Comparison of ENCODE assay signal across 29 cellular contexts in genomic region chr5:156261275-156261939, GRCh38.
DNase-seq lines count a peak whose midpoint lies in the region; ATAC-seq, FAIRE-seq and TF ChIP-seq lines count a peak whose summit lies in the region.
"Had no signal": no experiment of that assay in that cellular context is flagged by ENCODE, and none has a peak within 500 bp of the region (broad histone marks: within the 10 kb centered on the region; RNA-seq: fewer than 3 reads in every experiment).

No MANE protein-coding gene starts in this region.

- no peaks in the 10 kb centered on the region for H3K4me1 ChIP-seq in Karpas-422 (ENCODE audit: low read length)
- no peaks in the 10 kb centered on the region for H3K4me1 ChIP-seq in K562 (replicated peaks in 1 of 2; ENCODE audit: control insufficient read depth in 2 of 2, insufficient read depth in 2 of 2, low read length in 2 of 2)
- no peaks in the 10 kb centered on the region for H3K4me1 ChIP-seq in small intestine (ENCODE audit: control insufficient read depth in 2 of 2, insufficient read depth in 1 of 2, low read depth in 1 of 2, low read length in 1 of 2)
- H3K4me1 ChIP-seq: BE2C, BLaER1 had no signal

- TF ChIP-seq POLR2A in K562 (conservative IDR thresholded peaks at IDR 0.05) (no peak), GM18505 (IDR thresholded peaks at IDR 0.05; ENCODE audit: borderline replicate concordance, extremely low read depth, insufficient read depth, insufficient read length) (no peak)

- H3K27me3 ChIP-seq in Karpas-422 (ENCODE audit: low read length) (no peaks in the 10 kb centered on the region), K562 (ENCODE audit: control insufficient read depth in 2 of 2, insufficient read depth in 2 of 2, low read length in 2 of 2) (no peaks in the 10 kb centered on the region), small intestine (ENCODE audit: control insufficient read depth in 2 of 2, insufficient read depth in 2 of 2, low read length in 2 of 2) (no peaks in the 10 kb centered on the region)
- H3K27me3 ChIP-seq: BE2C, BLaER1 had no signal

- no peak overlapping the region for H3K4me2 ChIP-seq in Karpas-422 (ENCODE audit: low read depth, low read length, poor library complexity, severe bottlenecking)
- no peak overlapping the region for H3K4me2 ChIP-seq in K562 (ENCODE audit: insufficient read depth, low read length)
- H3K4me2 ChIP-seq: BLaER1 had no signal

- in situ Hi-C loops in K562 (cut with MboI): no loop called here

- H3K36me3 Mint-ChIP-seq in activated T-cell treated with anti-CD3 and anti-CD28 coated beads, Interleukin-2, amount 50 U/mL, for 4 hours (ENCODE audit: insufficient read depth): no peaks in the 10 kb centered on the region
- H3K36me3 Mint-ChIP-seq: CD14-positive monocyte; CD4-positive, alpha-beta memory T cell; CD4-positive, CD25-positive, alpha-beta regulatory T cell; CD8-positive, alpha-beta memory T cell had no signal

- H4K20me1 ChIP-seq in Karpas-422 (ENCODE audit: insufficient read depth, low read depth, low read length): no peaks in the 10 kb centered on the region
- H4K20me1 ChIP-seq in K562 (replicated peaks; ENCODE audit: control insufficient read depth, insufficient read depth, low read length): no peaks in the 10 kb centered on the region
- H4K20me1 ChIP-seq: BLaER1 had no signal

- peak; percentile 61 for ATAC-seq in left ventricle myocardium superior
- no peak for ATAC-seq in K562
- no peak for ATAC-seq in activated T-cell treated with anti-CD3 and anti-CD28 coated beads, Interleukin-2, amount 50 U/mL, for 4 hours
- no peak for ATAC-seq in GM18505 (IDR thresholded peaks at IDR 0.05; ENCODE audit: unreplicated experiment)
- ATAC-seq: GM12878 had no signal

- BruUV-seq in K562 (replicated peaks; lab: Mats Ljungman, UMichigan): no TSS peak

- H3K9me2 ChIP-seq in Karpas-422 (replicated peaks; ENCODE audit: insufficient read depth, low read length): no peaks in the 10 kb centered on the region

- TF ChIP-seq RAD21 in K562 (CRISPR knock-in tag; conservative IDR thresholded peaks at IDR 0.05 in 1 of 2, IDR thresholded peaks at IDR 0.05 in 1 of 2): no peak

- H3K27me3 Mint-ChIP-seq in activated T-cell treated with anti-CD3 and anti-CD28 coated beads, Interleukin-2, amount 50 U/mL, for 4 hours (ENCODE audit: low read depth): no peaks in the 10 kb centered on the region

- H3K9me3 ChIP-seq in Karpas-422 (ENCODE audit: low read length): no peaks in the 10 kb centered on the region
- no peaks in the 10 kb centered on the region for H3K9me3 ChIP-seq in K562 (replicated peaks; ENCODE audit: control insufficient read depth, insufficient read depth, low read depth, low read length)
- no peaks in the 10 kb centered on the region for H3K9me3 ChIP-seq in small intestine (ENCODE audit: control insufficient read depth, low read depth)
- H3K9me3 ChIP-seq: BE2C, BLaER1 had no signal

- no peak for DNase-seq in left ventricle myocardium superior
- no peak for DNase-seq in cardiac septum (ENCODE audit: low spot score)
- peak; percentile 40 for DNase-seq in Karpas-422
- peak; percentile 16 for DNase-seq in NCI-H69 (lab: John Stamatoyannopoulos, UW)
- no peak for DNase-seq in K562 (ENCODE audit: extremely low read depth in 1 of 4, low spot score in 3 of 4)
- DNase-seq in activated T-cell treated with anti-CD3 and anti-CD28 coated beads, Interleukin-2, amount 50 U/mL, for 4 hours: no peak
- DNase-seq in small intestine: no peak
- DNase-seq: 8988T; ACHN; BE2C; C1 segment of cervical spinal cord; CD4-positive, alpha-beta memory T cell; CD4-positive, CD25-positive, alpha-beta regulatory T cell; CD8-positive, alpha-beta memory T cell; COR-L47; DMS 273 treated with DMSO at 0.1 percent for 48 hours; DMS153; DMS53; DMS79; DND-41; EL; GDM1 had no signal

- TF ChIP-seq CTCF in K562 (IDR thresholded peaks at IDR 0.05 in 2 of 3, conservative IDR thresholded peaks at IDR 0.05 in 1 of 3; ENCODE audit: insufficient read depth in 2 of 3, low read depth in 1 of 3, low read length in 3 of 3): no peak

- POLR2A ChIA-PET in K562 (lab: Yijun Ruan, JAX): no interaction called here

- intact Hi-C loops in left ventricle myocardium superior (cut with micrococcal nuclease): no loop called here
- intact Hi-C loops in cardiac septum (cut with DNase I): no loop called here
- intact Hi-C loops in K562 (cut with micrococcal nuclease): no loop called here

- H3K79me2 ChIP-seq in Karpas-422 (ENCODE audit: low read length): no peaks in the 10 kb centered on the region
- no peaks in the 10 kb centered on the region for H3K79me2 ChIP-seq in K562 (ENCODE audit: control insufficient read depth, insufficient read depth, low read length)

- no peaks in the 10 kb centered on the region for H3K9me1 ChIP-seq in K562 (ENCODE audit: control insufficient read depth, insufficient read depth, low read length)

- H3K36me3 ChIP-seq in Karpas-422 (ENCODE audit: insufficient read depth, low read length) (no peaks in the 10 kb centered on the region), K562 (ENCODE audit: control insufficient read depth, insufficient read depth, low read length) (no peaks in the 10 kb centered on the region), small intestine (ENCODE audit: control insufficient read depth in 2 of 2, insufficient read depth in 2 of 2, low read length in 2 of 2) (no peaks in the 10 kb centered on the region)
- H3K36me3 ChIP-seq: BE2C, BLaER1 had no signal

- H3K4me3 ChIP-seq in Karpas-422 (ENCODE audit: low read length) (no peak overlapping the region), K562 (no peak overlapping the region), small intestine (ENCODE audit: low read depth in 1 of 2, low read length in 2 of 2) (no peak overlapping the region)
- H3K4me3 ChIP-seq: BLaER1, GM12878 had no signal

- no peak overlapping the region for H2AFZ ChIP-seq in Karpas-422 (ENCODE audit: low read length)
- no peak overlapping the region for H2AFZ ChIP-seq in K562 (ENCODE audit: low read depth, low read length)

- no peaks in the 10 kb centered on the region for H3K9me3 Mint-ChIP-seq in activated T-cell treated with anti-CD3 and anti-CD28 coated beads, Interleukin-2, amount 50 U/mL, for 4 hours

- FAIRE-seq in K562 (lab: Jason Lieb, UNC) (no peak), small intestine (lab: Jason Lieb, UNC) (no peak)
- FAIRE-seq: A204.1, GM12878, GM12892, GM19239 had no signal

- TF ChIP-seq EP300 in K562 (IDR thresholded peaks at IDR 0.05; ENCODE audit: low read length): no peak

- H3K4me3 Mint-ChIP-seq in activated T-cell treated with anti-CD3 and anti-CD28 coated beads, Interleukin-2, amount 50 U/mL, for 4 hours: no peak overlapping the region
- H3K4me3 Mint-ChIP-seq: CD14-positive monocyte; CD4-positive, alpha-beta memory T cell; CD4-positive, CD25-positive, alpha-beta regulatory T cell; CD8-positive, alpha-beta memory T cell had no signal

- no peaks in the 10 kb centered on the region for H3K4me1 Mint-ChIP-seq in activated T-cell treated with anti-CD3 and anti-CD28 coated beads, Interleukin-2, amount 50 U/mL, for 4 hours (ENCODE audit: low read depth)
- H3K4me1 Mint-ChIP-seq: CD14-positive monocyte; CD4-positive, alpha-beta memory T cell; CD4-positive, CD25-positive, alpha-beta regulatory T cell; CD8-positive, alpha-beta memory T cell had no signal

- 5% methylated on average over 5 of the region's 5 CpGs for WGBS in K562 (ENCODE audit: insufficient coverage, low coverage, missing lambda C conversion rate)
- 80 to 84% (median 83%) methylated on average over 5 of the region's 5 CpGs for WGBS in small intestine, 3 donors

- H3K27ac ChIP-seq in Karpas-422 (ENCODE audit: low read length) (no peak overlapping the region), K562 (ENCODE audit: extremely low read depth, low read depth, low read length) (no peak overlapping the region), small intestine (ENCODE audit: low read depth in 1 of 2, low read length in 1 of 2) (no peak overlapping the region)
- H3K27ac ChIP-seq: BLaER1 had no signal

- H3K9ac ChIP-seq in Karpas-422 (ENCODE audit: low read length) (no peak overlapping the region), K562 (ENCODE audit: insufficient read depth in 1 of 2, low read depth in 2 of 2, low read length in 2 of 2) (no peak overlapping the region)
- H3K9ac ChIP-seq: BLaER1 had no signal

- CTCF ChIA-PET in K562 (lab: Yijun Ruan, JAX; ENCODE audit: low intra/inter-chr PET ratio): no interaction called here

TF ChIP-seq in K562, 482 proteins besides CTCF, POLR2A, EP300 and RAD21:
- no peak for TF ChIP-seq HIVEP1 (CRISPR knock-in tag; IDR thresholded peaks at IDR 0.05)
- TF ChIP-seq CBX2 (IDR thresholded peaks at IDR 0.05; ENCODE audit: insufficient read depth, low read length, poor library complexity, severe bottlenecking): no peak
- no peak for TF ChIP-seq ATF1 (CRISPR knock-in tag; IDR thresholded peaks at IDR 0.05)
- TF ChIP-seq ATF1 (tag; IDR thresholded peaks at IDR 0.05): 0 out of 2 replicates have a peak, but pooled peaks have one; percentile 31
- no peak for TF ChIP-seq BRF2 (IDR thresholded peaks at IDR 0.05; ENCODE audit: borderline replicate concordance, insufficient read depth, insufficient read length)
TF ChIP-seq in K562: peak in this region for 1.

Comparison
In these comparisons a context has a peak if more than half of its experiments do, and no peak if none do; other contexts are left out.
1. DNase-seq: peak in Karpas-422 (single experiment) and NCI-H69 (single experiment); none in left ventricle myocardium superior (single experiment), cardiac septum (single experiment), K562 (0 of 4), activated T-cell treated with anti-CD3 and anti-CD28 coated beads, Interleukin-2, amount 50 U/mL, for 4 hours (single experiment) and small intestine (single experiment).